17 cellular contexts compared by ENCODE assay signal in genomic region chr4:158164849-158165248, GRCh38. TPM values are rescaled to one million over a fixed set of nuclear protein-coding genes. Genes with fewer than 3 reads are reported as not detected.
DNase-seq lines count a peak whose midpoint lies in the region; ATAC-seq and TF ChIP-seq lines count a peak whose summit lies in the region.
"Had no signal": no experiment of that assay in that cellular context is flagged by ENCODE, and none has a peak within 500 bp of the region (broad histone marks: within the 10 kb centered on the region; RNA-seq: fewer than 3 reads in every experiment).

No MANE protein-coding gene starts in this region.

- no peak overlapping the region for H3K27ac Mint-ChIP-seq in activated CD4-positive, alpha-beta memory T cell treated with anti-CD3 and anti-CD28 coated beads for 36 hours
- H3K27ac Mint-ChIP-seq in nephron progenitor cell, result no peak overlapping the region
- H3K27ac Mint-ChIP-seq: activated CD4-positive, alpha-beta T cell treated with anti-CD3 and anti-CD28 coated beads for 36 hours; activated naive CD4-positive, alpha-beta T cell treated with anti-CD3 and anti-CD28 coated beads, Interleukin-2, amount 50 U/mL, for 72 hours had no signal

- DNase-seq in A673 (ENCODE audit: low spot score) (peak; percentile 20), ascending aorta (ENCODE audit: low spot score in 2 of 2) (no peak), left ventricle myocardium inferior (no peak), psoas muscle (no peak), nephron progenitor cell (no peak), Ammon's horn (ENCODE audit: low spot score) (no peak)
- no peak for DNase-seq in activated CD4-positive, alpha-beta memory T cell treated with anti-CD3 and anti-CD28 coated beads for 36 hours
- DNase-seq: activated CD4-positive, alpha-beta T cell treated with anti-CD3 and anti-CD28 coated beads for 36 hours; cerebellar nuclear complex; EL; Karpas-422; NCI-H1417; SJCRH30; stimulated activated CD4-positive, alpha-beta T cell treated with anti-CD3 and anti-CD28 coated beads, Interleukin-2, amount 100 ng/mL, for 24 hours had no signal

- WGBS in psoas muscle, 3 donors, result 14 to 25% (median 17%) methylated on average over 3 of the region's 3 CpGs

- H3K4me3 ChIP-seq in A673 (ENCODE audit: low read depth, low read length, poor library complexity, severe bottlenecking), result no peak overlapping the region
- H3K4me3 ChIP-seq in ascending aorta, result peak overlapping the region; percentile 68 to 88
- H3K4me3 ChIP-seq in left ventricle myocardium inferior, result peak overlapping the region; percentile 82
- H3K4me3 ChIP-seq in psoas muscle, result peak overlapping the region; percentile 5
- H3K4me3 ChIP-seq: SJCRH30 had no signal

- no peaks in the 10 kb centered on the region for H3K9me3 Mint-ChIP-seq in activated CD4-positive, alpha-beta memory T cell treated with anti-CD3 and anti-CD28 coated beads for 36 hours
- no peaks in the 10 kb centered on the region for H3K9me3 Mint-ChIP-seq in nephron progenitor cell
- H3K9me3 Mint-ChIP-seq: activated naive CD4-positive, alpha-beta T cell treated with anti-CD3 and anti-CD28 coated beads, Interleukin-2, amount 50 U/mL, for 72 hours had no signal

- ATAC-seq in psoas muscle, result no peak
- no peak for ATAC-seq in HG03439 (IDR thresholded peaks at IDR 0.05; ENCODE audit: unreplicated experiment)
- ATAC-seq: activated CD4-positive, alpha-beta T cell treated with anti-CD3 and anti-CD28 coated beads for 36 hours; activated naive CD4-positive, alpha-beta T cell treated with anti-CD3 and anti-CD28 coated beads, Interleukin-2, amount 50 U/mL, for 72 hours had no signal

- POLR2A ChIA-PET in A673 (lab: Charles Lee; ENCODE audit: low non-redundant PET), result no interaction called here
- POLR2A ChIA-PET in activated CD4-positive, alpha-beta memory T cell treated with anti-CD3 and anti-CD28 coated beads for 36 hours (lab: Charles Lee), result no interaction called here

- H3K27ac ChIP-seq in A673 (ENCODE audit: low read depth, low read length, poor library complexity, severe bottlenecking) (no peak overlapping the region), ascending aorta (peak overlapping the region; percentile 43 to 97), left ventricle myocardium inferior (replicated peaks) (peak overlapping the region; percentile 93), psoas muscle (no peak overlapping the region)
- H3K27ac ChIP-seq: epithelial cell of prostate, SJCRH30 had no signal

- BruUV-seq in A673 (replicated peaks; lab: Mats Ljungman, UMichigan), result no TSS peak

- no peaks in the 10 kb centered on the region for H3K4me1 Mint-ChIP-seq in activated CD4-positive, alpha-beta memory T cell treated with anti-CD3 and anti-CD28 coated beads for 36 hours (ENCODE audit: low read depth)
- H3K4me1 Mint-ChIP-seq in nephron progenitor cell, result peaks cover 6% of the 10 kb centered on the region
- H3K4me1 Mint-ChIP-seq: activated CD4-positive, alpha-beta T cell treated with anti-CD3 and anti-CD28 coated beads for 36 hours had no signal

- H3K27me3 ChIP-seq in A673 (replicated peaks; ENCODE audit: insufficient read depth, low read depth, low read length, poor library complexity) (no peaks in the 10 kb centered on the region), ascending aorta (no peaks in the 10 kb centered on the region), left ventricle myocardium inferior (ENCODE audit: low read depth) (no peaks in the 10 kb centered on the region), psoas muscle (ENCODE audit: insufficient read depth in 3 of 3, low read length in 2 of 3) (no peaks in the 10 kb centered on the region)
- H3K27me3 ChIP-seq: SJCRH30 had no signal

- CTCF ChIA-PET in A673 (lab: Charles Lee), result no interaction called here
- CTCF ChIA-PET in activated CD4-positive, alpha-beta memory T cell treated with anti-CD3 and anti-CD28 coated beads for 36 hours (lab: Charles Lee), result no interaction called here

- H3K36me3 ChIP-seq in A673 (ENCODE audit: insufficient read depth, low read length, poor library complexity, severe bottlenecking) (no peaks in the 10 kb centered on the region), ascending aorta (no peaks in the 10 kb centered on the region), left ventricle myocardium inferior (no peaks in the 10 kb centered on the region), psoas muscle (ENCODE audit: insufficient read depth in 1 of 2, low read depth in 1 of 2) (no peaks in the 10 kb centered on the region)
- H3K36me3 ChIP-seq: SJCRH30 had no signal

- TF ChIP-seq CTCF in A673 (conservative IDR thresholded peaks at IDR 0.05; ENCODE audit: low read depth, low read length) (no peak), ascending aorta (IDR thresholded peaks at IDR 0.05) (no peak), left ventricle myocardium inferior (IDR thresholded peaks at IDR 0.05; ENCODE audit: borderline replicate concordance) (no peak), psoas muscle (IDR thresholded peaks at IDR 0.05) (no peak), nephron progenitor cell (IDR thresholded peaks at IDR 0.05) (no peak)

- H3K36me3 Mint-ChIP-seq in activated CD4-positive, alpha-beta memory T cell treated with anti-CD3 and anti-CD28 coated beads for 36 hours, result no peaks in the 10 kb centered on the region
- no peaks in the 10 kb centered on the region for H3K36me3 Mint-ChIP-seq in nephron progenitor cell (ENCODE audit: low read depth)
- H3K36me3 Mint-ChIP-seq: activated naive CD4-positive, alpha-beta T cell treated with anti-CD3 and anti-CD28 coated beads, Interleukin-2, amount 50 U/mL, for 72 hours had no signal

- no peak overlapping the region for H3K4me3 Mint-ChIP-seq in activated CD4-positive, alpha-beta memory T cell treated with anti-CD3 and anti-CD28 coated beads for 36 hours
- H3K4me3 Mint-ChIP-seq in nephron progenitor cell, result no peak overlapping the region
- H3K4me3 Mint-ChIP-seq: activated CD4-positive, alpha-beta T cell treated with anti-CD3 and anti-CD28 coated beads for 36 hours had no signal

- peaks cover 6% of the 10 kb centered on the region for H3K27me3 Mint-ChIP-seq in activated CD4-positive, alpha-beta memory T cell treated with anti-CD3 and anti-CD28 coated beads for 36 hours
- H3K27me3 Mint-ChIP-seq in nephron progenitor cell (ENCODE audit: low read depth, poor library complexity), result no peaks in the 10 kb centered on the region

- H3K4me1 ChIP-seq in A673 (ENCODE audit: insufficient read depth, low read length, poor library complexity, severe bottlenecking) (peaks cover 14% of the 10 kb centered on the region), ascending aorta (peaks cover 4 to 27% of the 10 kb centered on the region in 2 donors), left ventricle myocardium inferior (peaks cover 97% of the 10 kb centered on the region), psoas muscle (peaks cover 10% of the 10 kb centered on the region)
- H3K4me1 ChIP-seq: SJCRH30 had no signal

- intact Hi-C loops in A673 (cut with micrococcal nuclease; ENCODE audit: unreplicated experiment), result no loop called here
- intact Hi-C loops in ascending aorta (cut with DNase I), result loop anchor here (5.0 kb wide), 1 partner anchor 158 kb away; no protein-coding TSS in a partner anchor
- intact Hi-C loops in left ventricle myocardium inferior (cut with micrococcal nuclease), result no loop called here
- intact Hi-C loops in psoas muscle (cut with DNase I), result loop anchor here in 1 of 2 donors (5.0 kb wide), 1 partner anchor 158 kb away; no protein-coding TSS in a partner anchor
- intact Hi-C loops in activated CD4-positive, alpha-beta memory T cell treated with anti-CD3 and anti-CD28 coated beads for 36 hours (cut with micrococcal nuclease), result no loop called here

- H3K9me3 ChIP-seq in A673 (ENCODE audit: low read depth, low read length, poor library complexity, severe bottlenecking) (no peaks in the 10 kb centered on the region), ascending aorta (no peaks in the 10 kb centered on the region), left ventricle myocardium inferior (replicated peaks) (no peaks in the 10 kb centered on the region), psoas muscle (no peaks in the 10 kb centered on the region)
- H3K9me3 ChIP-seq: SJCRH30 had no signal

RNA-seq across cellular contexts. Expression of gene GASK1B, which starts 8.0 kb away (rescaled TPM):
- 3.1 and 3.8 TPM in 2 replicates for total RNA-seq in A673 (2021)
- 69.7 TPM for total RNA-seq in ascending aorta
- 61.9 TPM for total RNA-seq in left ventricle myocardium inferior
- total RNA-seq in psoas muscle, result 10 to 100 TPM in 1 of 4 donors, 1 to 10 TPM in 3; 5.3 to 16.7 (median 8.0) TPM
- 1 to 10 TPM; 2.6 to 5.4 (median 3.2) TPM for polyA plus RNA-seq in psoas muscle
- total RNA-seq in activated CD4-positive, alpha-beta memory T cell treated with anti-CD3 and anti-CD28 coated beads for 36 hours, result not detected
- total RNA-seq: activated CD4-positive, alpha-beta T cell treated with anti-CD3 and anti-CD28 coated beads for 36 hours; activated naive CD4-positive, alpha-beta T cell treated with anti-CD3 and anti-CD28 coated beads, Interleukin-2, amount 50 U/mL, for 72 hours had no signal

RNA-seq across cellular contexts. Expression of gene TMEM144, which starts 45.4 kb away (rescaled TPM):
- total RNA-seq in A673 (2021) (2.2 and 4.0 TPM in 2 replicates), ascending aorta (4.0 TPM), left ventricle myocardium inferior (11.4 TPM), psoas muscle (1 to 10 TPM in 3 of 4 donors, under 1 TPM in 1; 0.88 to 1.9 (median 1.4) TPM)
- polyA plus RNA-seq in psoas muscle, result 1 to 10 TPM in 2 of 3 donors, under 1 TPM in 1; 0.53 to 1.2 (median 1.0) TPM
- under 1 TPM in 1 of 2 experiments, not detected in 1; 0.29 TPM for total RNA-seq in activated CD4-positive, alpha-beta memory T cell treated with anti-CD3 and anti-CD28 coated beads for 36 hours

Comparison
In these comparisons a context has a peak if more than half of its experiments do, and no peak if none do; other contexts are left out.
1. H3K27ac ChIP-seq: peak in ascending aorta (2 of 2) and left ventricle myocardium inferior (single experiment); none in A673 (single experiment) and psoas muscle (single experiment).